Comparison of ENCODE assay signal across 8 cellular contexts in genomic region chr14:88562831-88563686, GRCh38. TPM values are rescaled to one million over a fixed set of nuclear protein-coding genes. Genes with fewer than 3 reads are reported as not detected.
DNase-seq lines count a peak whose midpoint lies in the region; TF ChIP-seq lines count a peak whose summit lies in the region.

TSS of gene ZC3H14 (plus strand) at chr14:88563037. CDS start at chr14:88563134, 97 bp downstream.

- WGBS in H9 (ENCODE audit: extremely low coverage, insufficient read length, low lambda C conversion rate) = no CpG with 5 or more reads among the region's 99 CpGs

- no peak within 1 kb of the TSS for H3K4ac ChIP-seq in H9 (ENCODE audit: low read depth, low read length)

- TF ChIP-seq CTCF in H9 (conservative IDR thresholded peaks at IDR 0.05) (no peak), foreskin fibroblast (IDR thresholded peaks at IDR 0.05; ENCODE audit: low read depth, low read length) (no peak), neural progenitor cell (IDR thresholded peaks at IDR 0.05) (no peak)

- H3K9me3 Mint-ChIP-seq in H9 (no peaks in the 10 kb centered on the region), neural progenitor cell (peaks cover 2% of the 10 kb centered on the region)

- peaks cover 13 to 26% (median 20%) of the 10 kb centered on the region in 3 experiments; a peak in 6 of 7 replicates for H3K36me3 Mint-ChIP-seq in H9 (ENCODE audit: insufficient read depth in 1 of 3, low read depth in 3 of 3)
- peaks cover 8% of the 10 kb centered on the region for H3K36me3 Mint-ChIP-seq in neural progenitor cell

- no peak within 1 kb of the TSS for H3K56ac ChIP-seq in H9 (ENCODE audit: insufficient read length, low read depth, low read length)

- no peak within 1 kb of the TSS for H2AFZ ChIP-seq in H9 (ENCODE audit: low read length)
- peak within 1 kb of the TSS; percentile 58 for H2AFZ ChIP-seq in neural progenitor cell (replicated peaks)

- no peaks in the 10 kb centered on the region for H4K20me1 ChIP-seq in H9 (ENCODE audit: control insufficient read depth, insufficient read depth, insufficient read length)
- peaks cover 34% of the 10 kb centered on the region for H4K20me1 ChIP-seq in neural progenitor cell (ENCODE audit: low read depth)

- H3K4me3 ChIP-seq in MG63 = peak within 1 kb of the TSS; percentile 81
- H3K4me3 ChIP-seq in foreskin fibroblast (ENCODE audit: low read depth in 1 of 2, low read length in 2 of 2) = peak within 1 kb of the TSS; percentile 64 to 88
- peak within 1 kb of the TSS; percentile 87 for H3K4me3 ChIP-seq in neural progenitor cell
- peak within 1 kb of the TSS; percentile 71 to 98 (median 92) for H3K4me3 ChIP-seq in subcutaneous abdominal adipose tissue (ENCODE audit: low read depth in 1 of 5, low read length in 5 of 5)

- H3K27ac Mint-ChIP-seq in H9 = peak within 1 kb of the TSS; percentile 95 to 98 (median 97)
- H3K27ac Mint-ChIP-seq in neural progenitor cell = peak within 1 kb of the TSS; percentile 96

- H3K4me1 ChIP-seq in H9 (ENCODE audit: insufficient read depth, low read length) (no peaks in the 10 kb centered on the region), neural progenitor cell (peaks cover 12% of the 10 kb centered on the region), subcutaneous abdominal adipose tissue (ENCODE audit: control insufficient read depth in 5 of 5, insufficient read depth in 5 of 5, low read length in 5 of 5) (peaks cover 2 to 19% (median 17%) of the 10 kb centered on the region in 5 donors)

- H3K36me3 ChIP-seq in MG63 = peaks cover 14% of the 10 kb centered on the region
- peaks cover 17% of the 10 kb centered on the region for H3K36me3 ChIP-seq in neural progenitor cell
- H3K36me3 ChIP-seq in subcutaneous abdominal adipose tissue (ENCODE audit: control insufficient read depth in 5 of 5, insufficient read depth in 5 of 5, low read length in 5 of 5) = peaks cover 2 to 3% (median 3%) of the 10 kb centered on the region in 5 donors

- no peak within 1 kb of the TSS for H2BK120ac ChIP-seq in H9 (ENCODE audit: low read depth, low read length, poor library complexity, severe bottlenecking)

- H3K14ac ChIP-seq in H9 (ENCODE audit: insufficient read depth, low read length) = peak within 1 kb of the TSS; percentile 90

- H2BK15ac ChIP-seq in H9 (ENCODE audit: low read depth, low read length) = no peak within 1 kb of the TSS; the same call in 1 of the 2 replicates

- H3K27me3 Mint-ChIP-seq in H9 (ENCODE audit: low read depth) = peaks cover 1% of the 10 kb centered on the region; the same call in 1 of the 2 replicates
- H3K27me3 Mint-ChIP-seq in neural progenitor cell (ENCODE audit: insufficient read depth, low read depth) = peaks cover 1% of the 10 kb centered on the region

- H3K9me3 ChIP-seq in H9 (ENCODE audit: control insufficient read depth, low read depth, low read length) (no peaks in the 10 kb centered on the region), MG63 (no peaks in the 10 kb centered on the region), neural progenitor cell (ENCODE audit: low read depth) (no peaks in the 10 kb centered on the region), subcutaneous abdominal adipose tissue (ENCODE audit: control insufficient read depth in 5 of 5, low read length in 5 of 5) (no peaks in the 10 kb centered on the region)

- no peak within 1 kb of the TSS for H2BK20ac ChIP-seq in H9 (ENCODE audit: low read depth, low read length, poor library complexity, severe bottlenecking)

- peak within 1 kb of the TSS; percentile 33 for H4K91ac ChIP-seq in H9 (ENCODE audit: insufficient read length, low read depth, low read length)

- H3K4me3 Mint-ChIP-seq in H9 (peak within 1 kb of the TSS; percentile 88 to 93), neural progenitor cell (peak within 1 kb of the TSS; percentile 92)

- no peaks in the 10 kb centered on the region for H3K79me1 ChIP-seq in H9 (ENCODE audit: insufficient read depth, low read depth, low read length, poor library complexity, severe bottlenecking)

- H3K23me2 ChIP-seq in H9 (ENCODE audit: insufficient read length, low read depth, low read length, poor library complexity, severe bottlenecking) = peaks cover 3% of the 10 kb centered on the region

- H3K4me1 Mint-ChIP-seq in H9 (peaks cover 19 to 21% of the 10 kb centered on the region in 2 experiments), neural progenitor cell (peaks cover 32% of the 10 kb centered on the region)

- H3K4me2 ChIP-seq in H9 (ENCODE audit: insufficient read depth, insufficient read length, low read length) (peak within 1 kb of the TSS; percentile 79), neural progenitor cell (peak within 1 kb of the TSS; percentile 88)

- H3K23ac ChIP-seq in H9 (ENCODE audit: insufficient read length, low read depth, low read length) = no peak within 1 kb of the TSS

- H2BK12ac ChIP-seq in H9 (ENCODE audit: insufficient read length, low read depth, low read length) = peak within 1 kb of the TSS; percentile 55

- no peak within 1 kb of the TSS for H3T11ph ChIP-seq in H9 (ENCODE audit: low read length)

- H3K9ac ChIP-seq in H9 (ENCODE audit: extremely low read depth, insufficient read length, low read length) (peak within 1 kb of the TSS; percentile 87), neural progenitor cell (peak within 1 kb of the TSS; percentile 87), subcutaneous abdominal adipose tissue (ENCODE audit: low read length in 5 of 5) (peak within 1 kb of the TSS; percentile 6 to 93 (median 90))

- H3K27me3 ChIP-seq in H9 (ENCODE audit: insufficient read depth, low read length) (no peaks in the 10 kb centered on the region), MG63 (no peaks in the 10 kb centered on the region), neural progenitor cell (no peaks in the 10 kb centered on the region), subcutaneous abdominal adipose tissue (ENCODE audit: control insufficient read depth in 5 of 5, insufficient read depth in 4 of 5, low read length in 5 of 5) (no peaks in the 10 kb centered on the region)

- H4K5ac ChIP-seq in H9 (ENCODE audit: insufficient read length, low read depth, low read length) = peak within 1 kb of the TSS; percentile 1

- H3K27ac ChIP-seq in H9 (ENCODE audit: insufficient read length, low read depth, low read length) (no peak within 1 kb of the TSS), neural progenitor cell (peak within 1 kb of the TSS; percentile 90), subcutaneous abdominal adipose tissue (ENCODE audit: low read depth, low read length) (peak within 1 kb of the TSS; percentile 88)

- peak; percentile 56 for DNase-seq in GF-D8 (lab: John Stamatoyannopoulos, UW)
- DNase-seq in H9 = peak; percentile 90
- DNase-seq in MG63 = peak; percentile 76
- DNase-seq in SIG-M5 treated with dmso at 0.1 percent for 504 hours (lab: John Stamatoyannopoulos, UW; ENCODE audit: unreplicated experiment) = peak; percentile 74
- peak; percentile 82 for DNase-seq in activated gamma-delta T cell treated with Interleukin-2 at 50 U/mL for 16 hours
- peak; percentile 83 to 95 for DNase-seq in foreskin fibroblast
- peak; percentile 95 for DNase-seq in neural progenitor cell (ENCODE audit: low spot score)

- no peak within 1 kb of the TSS for H2BK5ac ChIP-seq in H9 (ENCODE audit: insufficient read length, low read length)

- H3F3A ChIP-seq in neural progenitor cell (ENCODE audit: low read depth) = peaks cover 9% of the 10 kb centered on the region

- no peak within 1 kb of the TSS for H2AK5ac ChIP-seq in H9 (ENCODE audit: insufficient read length, low read length)

- peak within 1 kb of the TSS; percentile 93 for H3K18ac ChIP-seq in H9 (ENCODE audit: insufficient read length, low read depth, low read length)

- no peak within 1 kb of the TSS for H4K8ac ChIP-seq in H9 (replicated peaks; ENCODE audit: insufficient read length, low read depth, low read length)

- peaks cover 3% of the 10 kb centered on the region; the same call in 1 of the 2 replicates for H3K79me2 ChIP-seq in H9 (ENCODE audit: insufficient read depth, low read length)
- peaks cover 51% of the 10 kb centered on the region for H3K79me2 ChIP-seq in neural progenitor cell (ENCODE audit: low read depth)

RNA-seq across cellular contexts. Expression of gene ZC3H14, which starts in this region (rescaled TPM):
- total RNA-seq in H9 (2021) (90.6 and 93.4 TPM in 2 replicates), neural progenitor cell (ENCODE audit: low replicate concordance) (116 and 140 TPM in 2 replicates)
- total RNA-seq in MG63 (2014; rRNA removed; shearing (Covaris generic); ENCODE audit: low replicate concordance) = 44.9 and 54.1 TPM in 2 replicates
